ENCODE assay signal across 13 cellular contexts in genomic region chr10:94193466-94193924, GRCh38.
DNase-seq lines count a peak whose midpoint lies in the region; ATAC-seq, FAIRE-seq and TF ChIP-seq lines count a peak whose summit lies in the region.
"Had no signal": no experiment of that assay in that cellular context is flagged by ENCODE, and none has a peak within 500 bp of the region (broad histone marks: within the 10 kb centered on the region; RNA-seq: fewer than 3 reads in every experiment).

No MANE protein-coding gene starts in this region.

- TF ChIP-seq CTCF in A549 (IDR thresholded peaks at IDR 0.05) (no peak), HFFc6 (IDR thresholded peaks at IDR 0.05) (no peak)

- TF ChIP-seq POLR2A in A549 (IDR thresholded peaks at IDR 0.05; ENCODE audit: low read length) = no peak

- peaks cover 23% of the 10 kb centered on the region for H3K4me1 Mint-ChIP-seq in HFFc6 (ENCODE audit: low read depth)
- H3K4me1 Mint-ChIP-seq: neural crest cell had no signal

- no peaks in the 10 kb centered on the region for H3K36me3 Mint-ChIP-seq in HFFc6 (ENCODE audit: low read depth)

- peak overlapping the region; percentile 29 for H3K4me3 Mint-ChIP-seq in HFFc6
- H3K4me3 Mint-ChIP-seq: neural crest cell had no signal

- ATAC-seq in A549 (peak in 1 of 2 experiments; percentile 53; a peak in 2 of 6 replicates), HG03039 (IDR thresholded peaks at IDR 0.05; ENCODE audit: unreplicated experiment) (no peak)

- peaks cover 10% of the 10 kb centered on the region for H3K27me3 Mint-ChIP-seq in HFFc6 (ENCODE audit: insufficient read depth)

- H3K27ac Mint-ChIP-seq in HFFc6 = no peak overlapping the region

- peaks cover 18% of the 10 kb centered on the region for H3K4me1 ChIP-seq in A549
- peaks cover 33% of the 10 kb centered on the region for H3K4me1 ChIP-seq in muscle layer of colon (ENCODE audit: insufficient read depth, low read length)

- H3K27me3 ChIP-seq in muscle layer of colon (ENCODE audit: control insufficient read depth in 1 of 2, insufficient read depth in 2 of 2, low read length in 2 of 2) = no peaks in the 10 kb centered on the region
- H3K27me3 ChIP-seq: cardiac muscle cell, SJSA1 had no signal

- CTCF ChIA-PET in A549 (lab: Yijun Ruan, JAX) = interaction anchor here (1.1 to 2.7 kb wide), 5 partner anchors 15 to 277 kb away, joined by 3 to 9 read pairs (median 4); no protein-coding TSS in a partner anchor

- no peak for FAIRE-seq in A549 (lab: Jason Lieb, UNC)

- peak overlapping the region; percentile 49 for H3K4me2 ChIP-seq in A549

- H3K9ac ChIP-seq in muscle layer of colon (ENCODE audit: low read length) = no peak overlapping the region

- DNase-seq in A549 (ENCODE audit: low read depth in 1 of 2, low spot score in 1 of 2) (no peak), HFFc6 (peak; percentile 37), dermis microvascular lymphatic vessel endothelial cell (ENCODE audit: low read depth in 2 of 2) (peak; percentile 49 to 70), inferior parietal cortex (ENCODE audit: extremely low spot score) (no peak), NCI-H1417 (lab: John Stamatoyannopoulos, UW) (no peak)
- DNase-seq in activated CD4-positive, alpha-beta T cell treated with anti-CD3 and anti-CD28 coated beads for 4 hours = no peak
- DNase-seq: activated T-cell treated with anti-CD3 and anti-CD28 coated beads, Interleukin-2, amount 50 U/mL, for 1 hour; NCI-H187 treated with DMSO at 0.1 percent for 48 hours had no signal

- no peaks in the 10 kb centered on the region for H3K36me3 ChIP-seq in muscle layer of colon (ENCODE audit: insufficient read depth, low read length)
- H3K36me3 ChIP-seq: cardiac muscle cell, SJSA1 had no signal

- no peak for TF ChIP-seq EP300 in A549 (IDR thresholded peaks at IDR 0.05)

- no peaks in the 10 kb centered on the region for H3K9me3 Mint-ChIP-seq in HFFc6
- H3K9me3 Mint-ChIP-seq: neural crest cell had no signal

- POLR2A ChIA-PET in A549 (lab: Yijun Ruan, JAX) = no interaction called here

- no peak for TF ChIP-seq RAD21 in A549 (conservative IDR thresholded peaks at IDR 0.05 in 1 of 2, IDR thresholded peaks at IDR 0.05 in 1 of 2)

- no peaks in the 10 kb centered on the region for H3K9me3 ChIP-seq in A549
- H3K9me3 ChIP-seq in muscle layer of colon (ENCODE audit: low read length) = no peaks in the 10 kb centered on the region
- H3K9me3 ChIP-seq: SJSA1 had no signal

- H3K27ac ChIP-seq in A549 (peak overlapping the region in 1 of 2 experiments; percentile 4; a peak in 1 of 6 replicates), muscle layer of colon (ENCODE audit: low read depth, low read length) (peak overlapping the region; percentile 59)
- H3K27ac ChIP-seq: cardiac muscle cell had no signal

- H3K4me3 ChIP-seq in A549 (no peak overlapping the region), muscle layer of colon (ENCODE audit: low read depth in 1 of 2, low read length in 2 of 2) (no peak overlapping the region)
- H3K4me3 ChIP-seq: cardiac muscle cell, SJSA1 had no signal

- WGBS in A549 (ENCODE audit: missing lambda C conversion rate) = 56% methylated on average over 4 of the region's 4 CpGs

TF ChIP-seq in A549, 52 proteins besides CTCF, POLR2A, EP300 and RAD21:
- TF ChIP-seq GATA3 (IDR thresholded peaks at IDR 0.05; ENCODE audit: borderline replicate concordance) (no peak; the same call in 1 of the 2 replicates), PBX3 (IDR thresholded peaks at IDR 0.05) (no peak), MAZ (IDR thresholded peaks at IDR 0.05; ENCODE audit: borderline replicate concordance, low read depth, low read length) (no peak), REST (IDR thresholded peaks at IDR 0.05) (no peak), RARB (CRISPR knock-in tag; IDR thresholded peaks at IDR 0.05) (no peak)
- TF ChIP-seq, protein P1, sequence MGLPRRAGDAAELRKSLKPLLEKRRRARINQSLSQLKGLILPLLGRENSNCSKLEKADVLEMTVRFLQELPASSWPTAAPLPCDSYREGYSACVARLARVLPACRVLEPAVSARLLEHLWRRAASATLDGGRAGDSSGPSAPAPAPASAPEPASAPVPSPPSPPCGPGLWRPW (IDR thresholded peaks at IDR 0.05) = no peak
- TF ChIP-seq, protein P2, sequence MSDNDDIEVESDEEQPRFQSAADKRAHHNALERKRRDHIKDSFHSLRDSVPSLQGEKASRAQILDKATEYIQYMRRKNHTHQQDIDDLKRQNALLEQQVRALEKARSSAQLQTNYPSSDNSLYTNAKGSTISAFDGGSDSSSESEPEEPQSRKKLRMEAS (IDR thresholded peaks at IDR 0.05) = no peak
- TF ChIP-seq, protein P3, sequence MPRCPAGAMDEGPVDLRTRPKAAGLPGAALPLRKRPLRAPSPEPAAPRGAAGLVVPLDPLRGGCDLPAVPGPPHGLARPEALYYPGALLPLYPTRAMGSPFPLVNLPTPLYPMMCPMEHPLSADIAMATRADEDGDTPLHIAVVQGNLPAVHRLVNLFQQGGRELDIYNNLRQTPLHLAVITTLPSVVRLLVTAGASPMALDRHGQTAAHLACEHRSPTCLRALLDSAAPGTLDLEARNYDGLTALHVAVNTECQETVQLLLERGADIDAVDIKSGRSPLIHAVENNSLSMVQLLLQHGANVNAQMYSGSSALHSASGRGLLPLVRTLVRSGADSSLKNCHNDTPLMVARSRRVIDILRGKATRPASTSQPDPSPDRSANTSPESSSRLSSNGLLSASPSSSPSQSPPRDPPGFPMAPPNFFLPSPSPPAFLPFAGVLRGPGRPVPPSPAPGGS (IDR thresholded peaks at IDR 0.05) = no peak

Comparison
In these comparisons a context has a peak if more than half of its experiments do, and no peak if none do; other contexts are left out.
1. DNase-seq: peak in HFFc6 (single experiment) and dermis microvascular lymphatic vessel endothelial cell (2 of 2); none in A549 (0 of 2), inferior parietal cortex (single experiment), NCI-H1417 (0 of 3) and activated CD4-positive, alpha-beta T cell treated with anti-CD3 and anti-CD28 coated beads for 4 hours (0 of 2).